ENCODE assay signal across 8 cellular contexts in the genomic region with DNA sequence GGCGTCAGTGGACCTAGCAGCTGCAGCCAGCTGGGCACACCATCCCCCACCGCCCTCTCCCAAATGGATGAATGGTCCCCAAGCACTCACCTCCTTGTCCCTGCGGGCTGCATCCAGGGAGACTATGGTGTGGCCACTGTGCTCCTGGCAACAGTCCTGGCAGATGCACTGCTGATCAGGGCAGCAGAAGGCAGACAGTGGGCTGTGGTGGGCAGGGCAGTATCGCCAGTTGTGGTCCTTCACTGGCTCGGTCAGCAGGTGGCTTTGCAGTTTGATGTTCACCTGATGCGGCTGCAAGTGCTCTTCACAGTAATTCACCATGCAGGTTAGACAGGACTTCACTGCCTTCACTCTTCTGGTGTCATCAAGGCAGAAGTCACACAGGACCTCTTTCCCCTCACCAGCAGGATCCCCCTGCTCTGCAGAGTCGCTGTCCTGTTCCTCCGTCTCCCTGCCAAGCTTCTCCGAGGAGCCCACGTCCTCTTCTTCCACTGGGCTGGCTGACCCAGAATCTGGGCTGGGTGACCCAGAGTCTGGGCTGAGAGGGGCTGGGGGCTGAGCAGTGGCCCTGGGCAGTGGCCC. TPM values are rescaled to one million over a fixed set of nuclear protein-coding genes. Genes with fewer than 3 reads are reported as not detected.
DNase-seq lines count a peak whose midpoint lies in the region; ATAC-seq and TF ChIP-seq lines count a peak whose summit lies in the region.

No MANE protein-coding gene starts in this region.

- H3K4me3 ChIP-seq in Peyer's patch (peak overlapping the region; percentile 26 to 53 (median 41)), fibroblast of the aortic adventitia (ENCODE audit: low read depth, low read length) (peak overlapping the region; percentile 97), sigmoid colon (peak overlapping the region; percentile 32 to 59 (median 50))

- H3K27ac ChIP-seq in Peyer's patch (peak overlapping the region; percentile 62 to 80 (median 74)), sigmoid colon (peak overlapping the region; percentile 70 to 86 (median 78))

- intact Hi-C loops in sigmoid colon (cut with DNase I) = no loop called here

- DNase-seq in GM10248 (ENCODE audit: extremely low spot score) (peak; percentile 7), Peyer's patch (peak in 1 of 3 donors; percentile 48), fibroblast of the aortic adventitia (ENCODE audit: low read depth) (no peak), sigmoid colon (peak; percentile 69)
- DNase-seq in activated T-cell treated with anti-CD3 and anti-CD28 coated beads, Interleukin-2, amount 50 U/mL, for 1 hour = no peak

- CTCF ChIA-PET in GM10248 (lab: Yijun Ruan, JAX) = no interaction called here

- TF ChIP-seq EP300 in sigmoid colon (IDR thresholded peaks at IDR 0.05) = no peak

- peaks cover 0 to 28% (median 4%) of the 10 kb centered on the region in 4 donors for H3K4me1 ChIP-seq in Peyer's patch
- peaks cover 0 to 34% (median 21%) of the 10 kb centered on the region in 4 donors for H3K4me1 ChIP-seq in sigmoid colon

- POLR2A ChIA-PET in GM10248 (lab: Yijun Ruan, JAX) = no interaction called here

- no peaks in the 10 kb centered on the region for H3K9me3 ChIP-seq in Peyer's patch
- H3K9me3 ChIP-seq in sigmoid colon = no peaks in the 10 kb centered on the region

- H3K27me3 ChIP-seq in Peyer's patch = no peaks in the 10 kb centered on the region
- no peaks in the 10 kb centered on the region for H3K27me3 ChIP-seq in sigmoid colon

- TF ChIP-seq CTCF in GM10248 (IDR thresholded peaks at IDR 0.05; ENCODE audit: control extremely low read depth, extremely low read depth, low read depth, missing control alignments) (no peak), Peyer's patch (IDR thresholded peaks at IDR 0.05) (no peak), fibroblast of the aortic adventitia (IDR thresholded peaks at IDR 0.05; ENCODE audit: insufficient read depth, low read length) (no peak), sigmoid colon (IDR thresholded peaks at IDR 0.05) (no peak)

- WGBS in sigmoid colon, 2 donors = 6 to 50% methylated on average over 10 of the region's 10 CpGs

- TF ChIP-seq POLR2A in Peyer's patch (IDR thresholded peaks at IDR 0.05) = no peak
- TF ChIP-seq POLR2A in sigmoid colon (IDR thresholded peaks at IDR 0.05) = no peak

- ATAC-seq in HG03097 (IDR thresholded peaks at IDR 0.05; ENCODE audit: low FRiP score, unreplicated experiment) = no peak
- ATAC-seq in HG03342 (IDR thresholded peaks at IDR 0.05; ENCODE audit: unreplicated experiment) = no peak
- ATAC-seq in GM19023 (IDR thresholded peaks at IDR 0.05; ENCODE audit: unreplicated experiment) = no peak

- H3K36me3 ChIP-seq in Peyer's patch (no peaks in the 10 kb centered on the region), sigmoid colon (no peaks in the 10 kb centered on the region)

RNA-seq across cellular contexts. Expression of gene FBXW10B, which starts 31.6 kb away (rescaled TPM):
- 1 to 10 TPM in 2 of 4 donors, under 1 TPM in 2; 0.53 to 9.9 (median 4.6) TPM for total RNA-seq in Peyer's patch
- 0.27 TPM in 1 of 2 replicates, not detected in the other for total RNA-seq in fibroblast of the aortic adventitia (ENCODE audit: low replicate concordance)
- total RNA-seq in sigmoid colon = under 1 TPM in 1 of 4 donors, not detected in 3; 0.55 TPM
- polyA plus RNA-seq in sigmoid colon = 1 to 10 TPM in 1 of 3 donors, not detected in 2; 1.0 TPM

RNA-seq across cellular contexts. Expression of gene TRIM16, which starts 33.0 kb away (rescaled TPM):
- total RNA-seq in Peyer's patch (10 to 100 TPM; 12.4 to 17.8 (median 17.2) TPM), fibroblast of the aortic adventitia (ENCODE audit: low replicate concordance) (36.7 and 60.4 TPM in 2 replicates), sigmoid colon (10 to 100 TPM in 3 of 4 donors, 1 to 10 TPM in 1; 8.8 to 24.6 (median 17.4) TPM)
- 10 to 100 TPM; 13.6 to 16.2 (median 14.4) TPM for polyA plus RNA-seq in sigmoid colon

RNA-seq across cellular contexts. Expression of gene ZNF286A, which starts 48.5 kb away (rescaled TPM):
- total RNA-seq in Peyer's patch = 10 to 100 TPM in 2 of 4 donors, 1 to 10 TPM in 2; 4.6 to 34.7 (median 7.8) TPM
- total RNA-seq in fibroblast of the aortic adventitia (ENCODE audit: low replicate concordance) = 33.7 and 86.2 TPM in 2 replicates
- 10 to 100 TPM in 3 of 4 donors, 1 to 10 TPM in 1; 8.3 to 25.7 (median 22.9) TPM for total RNA-seq in sigmoid colon
- polyA plus RNA-seq in sigmoid colon = 10 to 100 TPM in 1 of 3 donors, 1 to 10 TPM in 2; 6.0 to 14.4 (median 7.9) TPM

Comparison
In these comparisons a context has a peak if more than half of its experiments do, and no peak if none do; other contexts are left out.
1. DNase-seq: peak in GM10248 (single experiment) and sigmoid colon (single experiment); none in fibroblast of the aortic adventitia (single experiment) and activated T-cell treated with anti-CD3 and anti-CD28 coated beads, Interleukin-2, amount 50 U/mL, for 1 hour (single experiment).
2. H3K4me3 ChIP-seq: peak in every context shown above with its lines; median percentile 97 in fibroblast of the aortic adventitia; 50 in sigmoid colon; 41 in Peyer's patch.